Comparison of ENCODE assay signal across 1 cellular context in the genomic region with DNA sequence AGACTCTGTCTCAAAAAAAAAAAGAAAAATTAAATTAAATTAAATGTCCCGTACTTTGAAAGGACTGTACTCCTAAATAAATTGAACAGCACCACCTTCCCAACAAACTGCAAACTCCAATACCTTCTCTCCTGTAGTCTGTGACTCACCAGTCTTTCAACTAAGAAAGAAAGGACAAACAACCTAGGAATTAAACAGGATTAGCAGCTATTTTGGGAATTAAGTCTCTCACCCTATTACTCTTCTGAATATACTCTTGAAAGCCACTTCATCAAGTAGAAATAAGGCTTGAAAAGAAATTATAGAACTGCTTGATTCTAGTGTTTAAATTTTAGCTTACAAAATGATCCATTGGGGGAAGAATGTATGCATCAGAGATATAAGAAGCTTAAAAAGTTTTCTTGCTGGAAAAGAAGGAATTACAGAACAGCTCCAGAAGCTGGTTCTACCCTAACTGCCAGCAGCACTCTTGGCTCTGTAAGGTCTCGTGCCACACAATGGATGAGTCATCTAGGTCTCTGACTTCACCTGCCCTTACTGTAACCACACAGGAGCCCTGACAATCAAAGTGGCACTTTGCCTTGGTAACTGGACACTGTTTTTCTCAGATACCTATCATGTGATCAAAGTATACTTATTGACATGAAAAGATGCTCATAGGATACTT.
TF ChIP-seq lines count a peak whose summit lies in the region.

No MANE protein-coding gene starts in this region.

TF ChIP-seq in GM23338, 12 proteins besides CTCF, POLR2A, EP300 and RAD21 (continued from another document):
- TF ChIP-seq, protein P1, sequence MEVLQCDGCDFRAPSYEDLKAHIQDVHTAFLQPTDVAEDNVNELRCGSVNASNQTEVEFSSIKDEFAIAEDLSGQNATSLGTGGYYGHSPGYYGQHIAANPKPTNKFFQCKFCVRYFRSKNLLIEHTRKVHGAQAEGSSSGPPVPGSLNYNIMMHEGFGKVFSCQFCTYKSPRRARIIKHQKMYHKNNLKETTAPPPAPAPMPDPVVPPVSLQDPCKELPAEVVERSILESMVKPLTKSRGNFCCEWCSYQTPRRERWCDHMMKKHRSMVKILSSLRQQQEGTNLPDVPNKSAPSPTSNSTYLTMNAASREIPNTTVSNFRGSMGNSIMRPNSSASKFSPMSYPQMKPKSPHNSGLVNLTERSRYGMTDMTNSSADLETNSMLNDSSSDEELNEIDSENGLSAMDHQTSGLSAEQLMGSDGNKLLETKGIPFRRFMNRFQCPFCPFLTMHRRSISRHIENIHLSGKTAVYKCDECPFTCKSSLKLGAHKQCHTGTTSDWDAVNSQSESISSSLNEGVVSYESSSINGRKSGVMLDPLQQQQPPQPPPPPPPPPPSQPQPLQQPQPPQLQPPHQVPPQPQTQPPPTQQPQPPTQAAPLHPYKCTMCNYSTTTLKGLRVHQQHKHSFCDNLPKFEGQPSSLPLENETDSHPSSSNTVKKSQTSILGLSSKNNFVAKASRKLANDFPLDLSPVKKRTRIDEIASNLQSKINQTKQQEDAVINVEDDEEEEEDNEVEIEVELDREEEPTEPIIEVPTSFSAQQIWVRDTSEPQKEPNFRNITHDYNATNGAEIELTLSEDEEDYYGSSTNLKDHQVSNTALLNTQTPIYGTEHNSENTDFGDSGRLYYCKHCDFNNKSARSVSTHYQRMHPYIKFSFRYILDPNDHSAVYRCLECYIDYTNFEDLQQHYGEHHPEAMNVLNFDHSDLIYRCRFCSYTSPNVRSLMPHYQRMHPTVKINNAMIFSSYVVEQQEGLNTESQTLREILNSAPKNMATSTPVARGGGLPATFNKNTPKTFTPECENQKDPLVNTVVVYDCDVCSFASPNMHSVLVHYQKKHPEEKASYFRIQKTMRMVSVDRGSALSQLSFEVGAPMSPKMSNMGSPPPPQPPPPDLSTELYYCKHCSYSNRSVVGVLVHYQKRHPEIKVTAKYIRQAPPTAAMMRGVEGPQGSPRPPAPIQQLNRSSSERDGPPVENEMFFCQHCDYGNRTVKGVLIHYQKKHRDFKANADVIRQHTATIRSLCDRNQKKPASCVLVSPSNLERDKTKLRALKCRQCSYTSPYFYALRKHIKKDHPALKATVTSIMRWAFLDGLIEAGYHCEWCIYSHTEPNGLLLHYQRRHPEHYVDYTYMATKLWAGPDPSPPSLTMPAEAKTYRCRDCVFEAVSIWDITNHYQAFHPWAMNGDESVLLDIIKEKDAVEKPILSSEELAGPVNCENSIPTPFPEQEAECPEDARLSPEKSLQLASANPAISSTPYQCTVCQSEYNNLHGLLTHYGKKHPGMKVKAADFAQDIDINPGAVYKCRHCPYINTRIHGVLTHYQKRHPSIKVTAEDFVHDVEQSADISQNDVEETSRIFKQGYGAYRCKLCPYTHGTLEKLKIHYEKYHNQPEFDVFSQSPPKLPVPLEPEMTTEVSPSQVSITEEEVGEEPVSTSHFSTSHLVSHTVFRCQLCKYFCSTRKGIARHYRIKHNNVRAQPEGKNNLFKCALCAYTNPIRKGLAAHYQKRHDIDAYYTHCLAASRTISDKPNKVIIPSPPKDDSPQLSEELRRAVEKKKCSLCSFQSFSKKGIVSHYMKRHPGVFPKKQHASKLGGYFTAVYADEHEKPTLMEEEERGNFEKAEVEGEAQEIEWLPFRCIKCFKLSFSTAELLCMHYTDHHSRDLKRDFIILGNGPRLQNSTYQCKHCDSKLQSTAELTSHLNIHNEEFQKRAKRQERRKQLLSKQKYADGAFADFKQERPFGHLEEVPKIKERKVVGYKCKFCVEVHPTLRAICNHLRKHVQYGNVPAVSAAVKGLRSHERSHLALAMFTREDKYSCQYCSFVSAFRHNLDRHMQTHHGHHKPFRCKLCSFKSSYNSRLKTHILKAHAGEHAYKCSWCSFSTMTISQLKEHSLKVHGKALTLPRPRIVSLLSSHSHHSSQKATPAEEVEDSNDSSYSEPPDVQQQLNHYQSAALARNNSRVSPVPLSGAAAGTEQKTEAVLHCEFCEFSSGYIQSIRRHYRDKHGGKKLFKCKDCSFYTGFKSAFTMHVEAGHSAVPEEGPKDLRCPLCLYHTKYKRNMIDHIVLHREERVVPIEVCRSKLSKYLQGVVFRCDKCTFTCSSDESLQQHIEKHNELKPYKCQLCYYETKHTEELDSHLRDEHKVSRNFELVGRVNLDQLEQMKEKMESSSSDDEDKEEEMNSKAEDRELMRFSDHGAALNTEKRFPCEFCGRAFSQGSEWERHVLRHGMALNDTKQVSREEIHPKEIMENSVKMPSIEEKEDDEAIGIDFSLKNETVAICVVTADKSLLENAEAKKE (CRISPR knock-in tag; IDR thresholded peaks at IDR 0.05), result no peak
- TF ChIP-seq NANOG (IDR thresholded peaks at IDR 0.05; ENCODE audit: borderline replicate concordance) (no peak), EZH2 (IDR thresholded peaks at IDR 0.05; ENCODE audit: low read depth, unreplicated experiment) (no peak), JUNB (IDR thresholded peaks at IDR 0.05; ENCODE audit: unreplicated experiment) (no peak), ZNF331 (CRISPR knock-in tag; IDR thresholded peaks at IDR 0.05; ENCODE audit: low read depth) (no peak), POLR2AphosphoS5 (IDR thresholded peaks at IDR 0.05; ENCODE audit: low read depth) (no peak), ZNF114 (CRISPR knock-in tag; IDR thresholded peaks at IDR 0.05) (no peak)
- TF ChIP-seq, protein P2, sequence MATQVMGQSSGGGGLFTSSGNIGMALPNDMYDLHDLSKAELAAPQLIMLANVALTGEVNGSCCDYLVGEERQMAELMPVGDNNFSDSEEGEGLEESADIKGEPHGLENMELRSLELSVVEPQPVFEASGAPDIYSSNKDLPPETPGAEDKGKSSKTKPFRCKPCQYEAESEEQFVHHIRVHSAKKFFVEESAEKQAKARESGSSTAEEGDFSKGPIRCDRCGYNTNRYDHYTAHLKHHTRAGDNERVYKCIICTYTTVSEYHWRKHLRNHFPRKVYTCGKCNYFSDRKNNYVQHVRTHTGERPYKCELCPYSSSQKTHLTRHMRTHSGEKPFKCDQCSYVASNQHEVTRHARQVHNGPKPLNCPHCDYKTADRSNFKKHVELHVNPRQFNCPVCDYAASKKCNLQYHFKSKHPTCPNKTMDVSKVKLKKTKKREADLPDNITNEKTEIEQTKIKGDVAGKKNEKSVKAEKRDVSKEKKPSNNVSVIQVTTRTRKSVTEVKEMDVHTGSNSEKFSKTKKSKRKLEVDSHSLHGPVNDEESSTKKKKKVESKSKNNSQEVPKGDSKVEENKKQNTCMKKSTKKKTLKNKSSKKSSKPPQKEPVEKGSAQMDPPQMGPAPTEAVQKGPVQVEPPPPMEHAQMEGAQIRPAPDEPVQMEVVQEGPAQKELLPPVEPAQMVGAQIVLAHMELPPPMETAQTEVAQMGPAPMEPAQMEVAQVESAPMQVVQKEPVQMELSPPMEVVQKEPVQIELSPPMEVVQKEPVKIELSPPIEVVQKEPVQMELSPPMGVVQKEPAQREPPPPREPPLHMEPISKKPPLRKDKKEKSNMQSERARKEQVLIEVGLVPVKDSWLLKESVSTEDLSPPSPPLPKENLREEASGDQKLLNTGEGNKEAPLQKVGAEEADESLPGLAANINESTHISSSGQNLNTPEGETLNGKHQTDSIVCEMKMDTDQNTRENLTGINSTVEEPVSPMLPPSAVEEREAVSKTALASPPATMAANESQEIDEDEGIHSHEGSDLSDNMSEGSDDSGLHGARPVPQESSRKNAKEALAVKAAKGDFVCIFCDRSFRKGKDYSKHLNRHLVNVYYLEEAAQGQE (IDR thresholded peaks at IDR 0.05; ENCODE audit: unreplicated experiment), result no peak
